In the genomic region with DNA sequence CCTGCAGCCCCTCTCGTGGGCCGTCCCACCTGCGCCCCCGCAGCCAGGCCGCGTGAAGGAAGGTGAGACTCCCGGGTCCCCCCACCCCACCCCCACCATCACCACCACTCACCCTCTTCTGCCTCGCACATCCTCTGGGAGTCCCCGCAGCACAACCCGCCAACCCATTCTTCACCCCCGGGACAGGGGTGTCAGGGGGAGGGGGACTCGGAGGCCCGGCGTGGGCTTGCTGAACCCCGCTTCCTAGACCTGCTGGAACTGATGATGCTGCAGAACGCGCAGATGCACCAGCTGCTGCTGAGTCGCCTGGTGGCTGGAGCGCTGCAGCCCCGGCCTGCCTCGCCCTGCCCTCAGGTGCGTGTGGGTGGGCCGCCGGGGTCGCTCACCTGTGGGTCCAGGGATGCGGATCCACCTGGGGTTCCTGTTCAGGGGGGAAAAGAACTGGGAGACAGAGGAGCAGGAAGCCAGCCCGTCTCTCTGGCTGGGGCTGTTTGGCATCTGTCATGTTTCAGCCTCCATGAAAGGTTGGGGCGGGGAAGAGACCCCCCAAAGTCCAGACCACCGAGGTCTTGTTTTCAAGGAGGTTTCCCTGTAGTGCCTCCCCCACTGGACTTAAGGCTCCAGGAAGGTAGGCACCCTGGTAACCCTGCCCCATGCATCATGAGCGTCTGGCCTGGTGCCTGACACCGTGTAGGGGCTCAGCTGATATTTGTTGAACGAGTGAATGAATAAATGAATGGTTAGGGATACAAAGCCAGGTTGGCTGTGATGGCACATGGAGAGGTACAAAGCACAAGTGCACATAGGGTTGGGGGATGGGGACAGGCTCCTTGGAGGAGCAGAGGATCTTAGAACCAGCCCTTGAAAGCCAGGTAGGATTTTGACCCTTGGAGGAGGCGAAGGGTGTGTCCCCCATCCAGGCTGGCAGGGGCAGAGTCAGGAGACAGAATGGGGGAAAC, we compare ENCODE assay signal across 8 cellular contexts. TPM values are rescaled to one million over a fixed set of nuclear protein-coding genes. Genes with fewer than 3 reads are reported as not detected.
DNase-seq lines count a peak whose midpoint lies in the region; ATAC-seq and TF ChIP-seq lines count a peak whose summit lies in the region.

No MANE protein-coding gene starts in this region.

- TF ChIP-seq CTCF in testis (IDR thresholded peaks at IDR 0.05) = no peak

- 27 to 44% methylated on average over 7 to 26 of the region's 33 CpGs for WGBS in testis, 2 donors

- peaks cover 25% of the 10 kb centered on the region for H3K4me1 Mint-ChIP-seq in activated CD4-positive, alpha-beta T cell treated with anti-CD3 and anti-CD28 coated beads, Interleukin-2, amount 10 ng/mL, durations not matched to agents 24 days and 14 days
- peaks cover 44 to 47% of the 10 kb centered on the region in 2 donors for H3K4me1 Mint-ChIP-seq in immature natural killer cell

- peaks cover 11% of the 10 kb centered on the region for H3K27me3 Mint-ChIP-seq in activated CD4-positive, alpha-beta T cell treated with anti-CD3 and anti-CD28 coated beads, Interleukin-2, amount 10 ng/mL, durations not matched to agents 24 days and 14 days
- H3K27me3 Mint-ChIP-seq in immature natural killer cell (ENCODE audit: low read depth in 3 of 3) = peaks cover 3 to 8% (median 3%) of the 10 kb centered on the region in 3 donors

- peak overlapping the region; percentile 93 for H3K4me3 Mint-ChIP-seq in activated CD4-positive, alpha-beta T cell treated with anti-CD3 and anti-CD28 coated beads, Interleukin-2, amount 10 ng/mL, durations not matched to agents 24 days and 14 days
- H3K4me3 Mint-ChIP-seq in immature natural killer cell = peak overlapping the region; percentile 60 to 91 (median 80)

- H3K36me3 Mint-ChIP-seq in activated CD4-positive, alpha-beta T cell treated with anti-CD3 and anti-CD28 coated beads, Interleukin-2, amount 10 ng/mL, durations not matched to agents 24 days and 14 days (ENCODE audit: low read depth) = peaks cover 17% of the 10 kb centered on the region
- H3K36me3 Mint-ChIP-seq in immature natural killer cell = peaks cover 0 to 6% (median under 1%) of the 10 kb centered on the region in 3 donors

- DNase-seq in activated CD4-positive, alpha-beta T cell treated with anti-CD3 and anti-CD28 coated beads, Interleukin-2, amount 10 ng/mL, durations not matched to agents 24 days and 14 days = peak; percentile 76
- DNase-seq in activated CD4-positive, alpha-beta T cell treated with anti-CD3 and anti-CD28 coated beads for 1 hour = no peak
- DNase-seq in activated gamma-delta T cell (lab: John Stamatoyannopoulos, UW) = peak; percentile 30
- peak; percentile 28 to 37 (median 31) for DNase-seq in immature natural killer cell
- no peak for DNase-seq in testis
- no peak for DNase-seq in mesenteric fat pad (ENCODE audit: low spot score)
- no peak for DNase-seq in cerebellar cortex (ENCODE audit: low spot score)

- H3K9me3 Mint-ChIP-seq in activated CD4-positive, alpha-beta T cell treated with anti-CD3 and anti-CD28 coated beads, Interleukin-2, amount 10 ng/mL, durations not matched to agents 24 days and 14 days = no peaks in the 10 kb centered on the region
- H3K9me3 Mint-ChIP-seq in immature natural killer cell = no peaks in the 10 kb centered on the region

- no peak overlapping the region for H3K27ac ChIP-seq in testis

- peak overlapping the region; percentile 55 to 70 for H3K4me3 ChIP-seq in testis

- no peaks in the 10 kb centered on the region for H3K9me3 ChIP-seq in testis

- TF ChIP-seq POLR2A in testis (IDR thresholded peaks at IDR 0.05) = no peak

- H3K27ac Mint-ChIP-seq in activated CD4-positive, alpha-beta T cell treated with anti-CD3 and anti-CD28 coated beads, Interleukin-2, amount 10 ng/mL, durations not matched to agents 24 days and 14 days = peak overlapping the region; percentile 56
- peak overlapping the region; percentile 2 to 86 (median 78) for H3K27ac Mint-ChIP-seq in immature natural killer cell

- no peaks in the 10 kb centered on the region for H3K27me3 ChIP-seq in testis

- intact Hi-C loops in activated CD4-positive, alpha-beta T cell treated with anti-CD3 and anti-CD28 coated beads, Interleukin-2, amount 10 ng/mL, durations not matched to agents 24 days and 14 days (cut with micrococcal nuclease) = no loop called here
- intact Hi-C loops in testis (cut with DNase I; ENCODE audit: low total_unique reads) = no loop called here

- no peak for ATAC-seq in GM19035 (IDR thresholded peaks at IDR 0.05; ENCODE audit: unreplicated experiment)

- no peaks in the 10 kb centered on the region for H3K36me3 ChIP-seq in testis (ENCODE audit: low read depth, missing control alignments)

- H3K4me1 ChIP-seq in testis = peaks cover 10% of the 10 kb centered on the region

RNA-seq across cellular contexts. Expression of a gene that starts 0.8 kb away (rescaled TPM):
- total RNA-seq in activated CD4-positive, alpha-beta T cell treated with anti-CD3 and anti-CD28 coated beads, Interleukin-2, amount 10 ng/mL, durations not matched to agents 24 days and 14 days = 0.12 and 0.47 TPM in 2 replicates
- polyA plus RNA-seq in immature natural killer cell = 1 to 10 TPM; 5.0 to 6.8 (median 5.5) TPM
- 10 to 100 TPM in 1 of 2 donors, 1 to 10 TPM in 1; 8.6 to 12.2 TPM for total RNA-seq in testis
- 21.8 TPM for polyA plus RNA-seq in testis (ENCODE audit: insufficient read depth, low read depth, low replicate concordance)
- total RNA-seq in mesenteric fat pad = 0.90 TPM

RNA-seq across cellular contexts. Expression of a gene that starts 21.4 kb away (rescaled TPM):
- 62.2 TPM in 2 replicates for total RNA-seq in activated CD4-positive, alpha-beta T cell treated with anti-CD3 and anti-CD28 coated beads, Interleukin-2, amount 10 ng/mL, durations not matched to agents 24 days and 14 days
- polyA plus RNA-seq in immature natural killer cell (100 to 1,000 TPM; 327 to 535 (median 329) TPM), testis (ENCODE audit: insufficient read depth, low read depth, low replicate concordance) (12.1 TPM)
- total RNA-seq in testis (10 to 100 TPM in 1 of 2 donors, 1 to 10 TPM in 1; 5.2 to 11.3 TPM), mesenteric fat pad (75.2 TPM)

RNA-seq across cellular contexts. Expression of a gene that starts 26.3 kb away (rescaled TPM):
- 0.05 and 0.40 TPM in 2 replicates for total RNA-seq in activated CD4-positive, alpha-beta T cell treated with anti-CD3 and anti-CD28 coated beads, Interleukin-2, amount 10 ng/mL, durations not matched to agents 24 days and 14 days
- polyA plus RNA-seq in immature natural killer cell (under 1 TPM in 1 of 3 donors, not detected in 2; 0.02 TPM), testis (ENCODE audit: insufficient read depth, low read depth, low replicate concordance) (2.0 TPM)
- total RNA-seq in testis (1 to 10 TPM; 2.3 to 2.8 TPM), mesenteric fat pad (27.1 TPM)

Comparison
In these comparisons a context has a peak if more than half of its experiments do, and no peak if none do; other contexts are left out.
1. DNase-seq: peak in activated CD4-positive, alpha-beta T cell treated with anti-CD3 and anti-CD28 coated beads, Interleukin-2, amount 10 ng/mL, durations not matched to agents 24 days and 14 days (single experiment), activated gamma-delta T cell (single experiment) and immature natural killer cell (3 of 3); none in activated CD4-positive, alpha-beta T cell treated with anti-CD3 and anti-CD28 coated beads for 1 hour (single experiment), testis (single experiment), mesenteric fat pad (single experiment) and cerebellar cortex (single experiment).